ENCODE assay signal across 1 cellular context in the genomic region with DNA sequence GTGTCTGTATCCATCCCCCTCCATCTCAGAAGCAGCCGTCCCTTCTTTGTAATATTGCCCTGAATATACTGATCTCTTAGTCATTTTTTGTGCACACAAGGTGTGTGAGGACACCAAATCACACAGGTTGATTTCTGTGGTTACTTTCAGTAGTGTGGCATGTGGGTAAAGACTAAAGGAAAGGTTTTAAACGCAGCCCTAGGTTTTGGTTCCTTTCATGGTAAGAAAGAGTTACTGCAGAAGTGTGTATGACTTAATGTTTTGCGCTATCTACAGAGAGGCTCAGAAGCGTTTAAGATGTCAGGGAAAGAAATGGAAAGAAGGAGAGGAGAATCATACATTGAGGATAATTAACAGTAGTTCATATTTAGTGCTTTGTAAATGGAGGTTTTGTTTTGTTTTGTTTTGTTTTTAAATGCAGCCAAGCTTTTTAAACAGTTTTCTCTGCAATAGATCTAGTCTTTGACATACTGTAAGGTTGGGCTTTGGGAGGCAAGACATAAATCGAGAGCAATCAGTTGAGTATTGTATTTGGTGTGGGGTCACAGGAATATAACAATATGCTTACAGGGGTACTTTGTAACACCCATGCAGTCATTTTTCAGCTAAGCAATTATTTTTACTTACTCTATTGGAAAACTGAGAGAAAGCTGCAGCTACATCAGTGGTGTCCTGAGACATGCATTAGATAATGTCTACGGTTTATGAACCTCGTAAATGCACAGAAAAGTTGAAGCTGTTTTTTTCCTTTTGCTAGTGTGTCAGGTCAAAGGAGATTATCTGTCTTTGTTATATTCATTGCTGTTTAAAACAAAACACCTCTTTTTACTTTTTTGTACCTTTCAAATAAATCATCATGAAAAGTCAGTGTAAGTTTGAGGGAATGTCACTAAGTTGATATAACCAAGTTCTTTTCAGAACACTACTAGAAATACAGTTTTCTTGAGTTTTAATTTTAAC.
TF ChIP-seq lines count a peak whose summit lies in the region.

No MANE protein-coding gene starts in this region.

TF ChIP-seq in H1, 55 proteins besides CTCF, POLR2A, EP300 and RAD21:
- TF ChIP-seq ATF2 (IDR thresholded peaks at IDR 0.05; ENCODE audit: low read length) (no peak), JUND (IDR thresholded peaks at IDR 0.05; ENCODE audit: low read length) (no peak), TAF7 (optimal IDR thresholded peaks at IDR 0.05; ENCODE audit: borderline replicate concordance, low read depth, low read length) (no peak), SP1 (IDR thresholded peaks at IDR 0.05; ENCODE audit: low read depth, low read length) (no peak), MAX (IDR thresholded peaks at IDR 0.05) (no peak), SP4 (IDR thresholded peaks at IDR 0.05; ENCODE audit: low read length) (no peak), ASH2L (IDR thresholded peaks at IDR 0.05; ENCODE audit: low read length) (no peak), CTBP2 (IDR thresholded peaks at IDR 0.05; ENCODE audit: borderline replicate concordance, insufficient read depth, insufficient read length, low read length) (no peak), SIX5 (IDR thresholded peaks at IDR 0.05; ENCODE audit: low read depth, low read length) (no peak), TEAD4 (IDR thresholded peaks at IDR 0.05; ENCODE audit: low read depth, low read length) (no peak)
